ENCODE assay signal across 30 cellular contexts in the genomic region with DNA sequence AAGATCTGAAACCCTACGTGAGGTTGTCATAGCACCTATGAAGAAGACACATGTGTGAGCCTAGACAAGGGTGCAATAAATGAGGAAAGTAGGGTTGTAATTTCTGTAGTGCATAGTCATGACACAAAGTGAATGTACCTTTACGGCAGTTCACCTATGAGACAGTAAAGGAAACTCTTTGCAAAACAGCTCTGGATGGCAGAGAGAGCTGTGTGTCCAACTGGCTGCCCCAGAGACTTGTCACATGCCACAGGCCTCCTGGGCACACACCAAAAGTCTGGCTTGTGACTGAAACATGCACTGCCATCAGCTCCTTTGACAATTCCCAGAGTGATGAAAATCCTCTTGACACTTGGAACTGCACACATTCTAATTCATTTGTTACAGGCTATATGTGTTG.
"Had no signal": no experiment of that assay in that cellular context is flagged by ENCODE, and none has a peak within 500 bp of the region (broad histone marks: within the 10 kb centered on the region; RNA-seq: fewer than 3 reads in every experiment).

No MANE protein-coding gene starts in this region.

- H3K4me1 ChIP-seq: Peyer's patch had no signal

- H3K9me3 ChIP-seq: MG63, Peyer's patch had no signal

- H3K4me1 Mint-ChIP-seq: activated naive CD4-positive, alpha-beta T cell treated with anti-CD3 and anti-CD28 coated beads, Interleukin-2, amount 10 ng/mL, durations not matched to agents 7 days and 5 days had no signal

- H3K27ac Mint-ChIP-seq: activated CD4-positive, alpha-beta T cell treated with anti-CD3 and anti-CD28 coated beads, Interleukin-2, amount 10 ng/mL, durations not matched to agents 7 days and 5 days; activated CD8-positive, alpha-beta memory T cell treated with anti-CD3 and anti-CD28 coated beads, Interleukin-2, amount 10 ng/mL, durations not matched to agents 7 days and 5 days; activated naive CD4-positive, alpha-beta T cell treated with anti-CD3 and anti-CD28 coated beads, Interleukin-2, amount 10 ng/mL, durations not matched to agents 7 days and 5 days; activated naive CD8-positive, alpha-beta T cell; activated naive CD8-positive, alpha-beta T cell treated with anti-CD3 and anti-CD28 coated beads, Interleukin-2, amount 50 U/mL, for 24 hours had no signal

- H3K27ac ChIP-seq: brain microvascular endothelial cell, Peyer's patch, WERI-Rb-1 had no signal

- DNase-seq: activated CD4-positive, alpha-beta T cell treated with anti-CD3 and anti-CD28 coated beads for 1 hour; activated CD4-positive, alpha-beta T cell treated with anti-CD3 and anti-CD28 coated beads, Interleukin-2, amount 10 ng/mL, durations not matched to agents 7 days and 5 days; activated CD4-positive, alpha-beta T cell treated with anti-CD3 and anti-CD28 coated beads, Interleukin-2, amount 50 U/mL, for 48 hours; activated CD4-positive, CD25-positive, alpha-beta regulatory T cell; activated CD8-positive, alpha-beta memory T cell treated with anti-CD3 and anti-CD28 coated beads for 24 hours; activated CD8-positive, alpha-beta memory T cell treated with anti-CD3 and anti-CD28 coated beads, Interleukin-2, amount 10 ng/mL, durations not matched to agents 7 days and 5 days; activated CD8-positive, alpha-beta memory T cell treated with anti-CD3 and anti-CD28 coated beads, Interleukin-2, amount 50 U/mL, for 48 hours; activated effector memory CD4-positive, alpha-beta T cell treated with Interleukin-2 at 50 U/mL for 16 hours; activated naive CD4-positive, alpha-beta T cell treated with anti-CD3 and anti-CD28 coated beads, Interleukin-2, amount 10 ng/mL, durations not matched to agents 7 days and 5 days; activated naive CD8-positive, alpha-beta T cell treated with anti-CD3 and anti-CD28 coated beads, Interleukin-2, amount 50 U/mL, for 24 hours; activated T-cell treated with anti-CD3 and anti-CD28 coated beads, Interleukin-2, amount 50 U/mL, for 48 hours; aorta; brain microvascular endothelial cell; Kasumi-1; KG1; MG63; NCI-H1048; NCI-H1105 treated with DMSO at 0.1 percent for 48 hours; NCI-H1436; NCI-H1694; NCI-H1930; NCI-H2081 treated with DMSO at 0.1 percent for 48 hours; NCI-H226; NCI-H446 treated with DMSO at 0.1 percent for 48 hours; NCI-H524; Peyer's patch; RPMI8226; T1000; WERI-Rb-1 had no signal

- H3K4me3 ChIP-seq: MG63, Peyer's patch had no signal

- H3K36me3 ChIP-seq: brain microvascular endothelial cell, MG63, Peyer's patch, WERI-Rb-1 had no signal

- H3K36me3 Mint-ChIP-seq: activated CD8-positive, alpha-beta memory T cell treated with anti-CD3 and anti-CD28 coated beads, Interleukin-2, amount 10 ng/mL, durations not matched to agents 7 days and 5 days; activated naive CD4-positive, alpha-beta T cell treated with anti-CD3 and anti-CD28 coated beads, Interleukin-2, amount 10 ng/mL, durations not matched to agents 7 days and 5 days; activated naive CD8-positive, alpha-beta T cell had no signal

- H3K4me3 Mint-ChIP-seq: activated CD4-positive, alpha-beta T cell treated with anti-CD3 and anti-CD28 coated beads, Interleukin-2, amount 10 ng/mL, durations not matched to agents 7 days and 5 days; activated CD8-positive, alpha-beta memory T cell treated with anti-CD3 and anti-CD28 coated beads, Interleukin-2, amount 10 ng/mL, durations not matched to agents 7 days and 5 days; activated naive CD4-positive, alpha-beta T cell treated with anti-CD3 and anti-CD28 coated beads, Interleukin-2, amount 10 ng/mL, durations not matched to agents 7 days and 5 days; activated naive CD8-positive, alpha-beta T cell; activated naive CD8-positive, alpha-beta T cell treated with anti-CD3 and anti-CD28 coated beads, Interleukin-2, amount 50 U/mL, for 24 hours had no signal

- ATAC-seq: activated CD8-positive, alpha-beta memory T cell treated with anti-CD3 and anti-CD28 coated beads, Interleukin-2, amount 10 ng/mL, durations not matched to agents 7 days and 5 days; activated naive CD8-positive, alpha-beta T cell treated with anti-CD3 and anti-CD28 coated beads, Interleukin-2, amount 50 U/mL, for 24 hours had no signal

- H3K27me3 Mint-ChIP-seq: activated CD4-positive, alpha-beta T cell treated with anti-CD3 and anti-CD28 coated beads, Interleukin-2, amount 10 ng/mL, durations not matched to agents 7 days and 5 days; activated CD8-positive, alpha-beta memory T cell treated with anti-CD3 and anti-CD28 coated beads, Interleukin-2, amount 10 ng/mL, durations not matched to agents 7 days and 5 days; activated naive CD4-positive, alpha-beta T cell treated with anti-CD3 and anti-CD28 coated beads, Interleukin-2, amount 10 ng/mL, durations not matched to agents 7 days and 5 days; activated naive CD8-positive, alpha-beta T cell had no signal

- H3K9me3 Mint-ChIP-seq: activated CD4-positive, alpha-beta T cell treated with anti-CD3 and anti-CD28 coated beads, Interleukin-2, amount 10 ng/mL, durations not matched to agents 7 days and 5 days; activated naive CD4-positive, alpha-beta T cell treated with anti-CD3 and anti-CD28 coated beads, Interleukin-2, amount 10 ng/mL, durations not matched to agents 7 days and 5 days; activated naive CD8-positive, alpha-beta T cell treated with anti-CD3 and anti-CD28 coated beads, Interleukin-2, amount 50 U/mL, for 24 hours had no signal

- H3K27me3 ChIP-seq: brain microvascular endothelial cell, MG63, Peyer's patch had no signal
